Comparison of ENCODE assay signal across 15 cellular contexts in the genomic region with DNA sequence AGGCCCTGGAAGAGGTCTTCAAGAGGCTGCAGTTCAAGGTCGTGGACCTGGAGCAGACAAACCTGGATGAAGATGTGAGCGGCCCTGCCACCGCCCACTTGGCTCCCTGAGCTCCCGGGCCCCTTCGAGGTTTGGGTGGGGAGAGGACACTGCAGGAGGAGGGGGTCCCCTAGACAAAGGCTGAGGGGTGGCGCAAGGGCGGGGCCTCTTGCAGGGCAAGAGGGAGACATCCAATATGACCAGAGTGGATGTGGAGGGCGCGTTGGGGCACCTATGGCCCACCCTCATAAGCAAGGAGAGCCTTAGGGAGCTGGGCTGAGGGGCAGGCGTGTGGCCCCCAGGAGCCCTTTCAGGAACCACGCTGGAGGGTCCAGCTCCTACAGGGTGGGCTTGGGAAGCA. TPM values are rescaled to one million over a fixed set of nuclear protein-coding genes. Genes with fewer than 3 reads are reported as not detected.
DNase-seq lines count a peak whose midpoint lies in the region; ATAC-seq and TF ChIP-seq lines count a peak whose summit lies in the region.
"Had no signal": no experiment of that assay in that cellular context is flagged by ENCODE, and none has a peak within 500 bp of the region (broad histone marks: within the 10 kb centered on the region; RNA-seq: fewer than 3 reads in every experiment).

No MANE protein-coding gene starts in this region.

- H3K4me1 ChIP-seq in BLaER1 = peaks cover 54% of the 10 kb centered on the region

- H3K9me3 Mint-ChIP-seq in chondrocyte (ENCODE audit: low read depth) (no peaks in the 10 kb centered on the region), progenitor cell of endocrine pancreas (ENCODE audit: low read depth) (no peaks in the 10 kb centered on the region)
- no peaks in the 10 kb centered on the region for H3K9me3 Mint-ChIP-seq in effector memory CD8-positive, alpha-beta T cell
- H3K9me3 Mint-ChIP-seq in activated CD4-positive, alpha-beta memory T cell treated with anti-CD3 and anti-CD28 coated beads for 36 hours = no peaks in the 10 kb centered on the region
- H3K9me3 Mint-ChIP-seq: CD8-positive, alpha-beta T cell had no signal

- no peak overlapping the region for H3K4me2 ChIP-seq in BLaER1
- H3K4me2 ChIP-seq: BLaER1 treated with 17β-estradiol and CSF1 and Interleukin-3, amounts not matched to agents 10 nM and 100 nM had no signal

- H3K4me3 ChIP-seq in BLaER1 = no peak overlapping the region
- H3K4me3 ChIP-seq: BLaER1 treated with 17β-estradiol and CSF1 and Interleukin-3, amounts not matched to agents 10 nM and 100 nM; GM23248 had no signal

- H3K27ac ChIP-seq in BLaER1 (peak overlapping the region; percentile 7; the same call in 1 of the 2 replicates), RWPE1 (peak overlapping the region; percentile 65)
- H3K27ac ChIP-seq: GM23248 had no signal

- peaks cover 7% of the 10 kb centered on the region for H3K36me3 Mint-ChIP-seq in chondrocyte (ENCODE audit: low read depth)
- H3K36me3 Mint-ChIP-seq in progenitor cell of endocrine pancreas (ENCODE audit: insufficient read depth) = peaks cover 7% of the 10 kb centered on the region
- peaks cover 13% of the 10 kb centered on the region for H3K36me3 Mint-ChIP-seq in effector memory CD8-positive, alpha-beta T cell (ENCODE audit: insufficient read depth)
- peaks cover 9% of the 10 kb centered on the region for H3K36me3 Mint-ChIP-seq in activated CD4-positive, alpha-beta memory T cell treated with anti-CD3 and anti-CD28 coated beads for 36 hours

- CTCF ChIA-PET in RWPE1 (lab: Yijun Ruan, JAX) = no interaction called here
- CTCF ChIA-PET in activated CD4-positive, alpha-beta memory T cell treated with anti-CD3 and anti-CD28 coated beads for 36 hours (lab: Charles Lee) = interaction anchor here (1.3 to 1.6 kb wide), 2 partner anchors 14 to 15 kb away, joined by 3 to 5 read pairs; no protein-coding TSS in a partner anchor

- ATAC-seq in effector memory CD8-positive, alpha-beta T cell (replicated peaks) = no peak
- ATAC-seq: CD8-positive, alpha-beta T cell had no signal

- peaks cover 54% of the 10 kb centered on the region; the same call in 1 of the 2 replicates for H4K20me1 ChIP-seq in BLaER1

- DNase-seq in RWPE1 (ENCODE audit: low spot score) (no peak), chondrocyte (ENCODE audit: low spot score) (peak; percentile 75), progenitor cell of endocrine pancreas (ENCODE audit: low spot score, unreplicated experiment) (no peak)
- DNase-seq in stimulated activated CD4-positive, alpha-beta T cell treated with anti-CD3 and anti-CD28 coated beads, Interleukin-2, amount 100 ng/mL, for 48 hours = no peak
- DNase-seq in effector memory CD8-positive, alpha-beta T cell = no peak
- no peak for DNase-seq in activated CD4-positive, alpha-beta memory T cell treated with anti-CD3 and anti-CD28 coated beads for 36 hours
- DNase-seq: 8988T; Calu3; CD8-positive, alpha-beta T cell; DMS79 treated with DMSO at 0.1 percent for 48 hours; GF-D8; GM23248; HCEC 1CT had no signal

- no peaks in the 10 kb centered on the region for H3K9me3 ChIP-seq in BLaER1
- H3K9me3 ChIP-seq: BLaER1 treated with 17β-estradiol and CSF1 and Interleukin-3, amounts not matched to agents 10 nM and 100 nM had no signal

- no peak overlapping the region for H3K27ac Mint-ChIP-seq in chondrocyte (ENCODE audit: unreplicated experiment)
- H3K27ac Mint-ChIP-seq in progenitor cell of endocrine pancreas = peak overlapping the region; percentile 67
- H3K27ac Mint-ChIP-seq in effector memory CD8-positive, alpha-beta T cell = no peak overlapping the region
- H3K27ac Mint-ChIP-seq in activated CD4-positive, alpha-beta memory T cell treated with anti-CD3 and anti-CD28 coated beads for 36 hours = no peak overlapping the region
- H3K27ac Mint-ChIP-seq: CD8-positive, alpha-beta T cell had no signal

- POLR2A ChIA-PET in RWPE1 (lab: Yijun Ruan, JAX; ENCODE audit: low non-redundant PET) = no interaction called here
- POLR2A ChIA-PET in activated CD4-positive, alpha-beta memory T cell treated with anti-CD3 and anti-CD28 coated beads for 36 hours (lab: Charles Lee) = no interaction called here

- H3K27me3 Mint-ChIP-seq in chondrocyte (ENCODE audit: low read depth) (no peaks in the 10 kb centered on the region), progenitor cell of endocrine pancreas (no peaks in the 10 kb centered on the region)
- no peaks in the 10 kb centered on the region for H3K27me3 Mint-ChIP-seq in effector memory CD8-positive, alpha-beta T cell
- no peaks in the 10 kb centered on the region for H3K27me3 Mint-ChIP-seq in activated CD4-positive, alpha-beta memory T cell treated with anti-CD3 and anti-CD28 coated beads for 36 hours

- intact Hi-C loops in activated CD4-positive, alpha-beta memory T cell treated with anti-CD3 and anti-CD28 coated beads for 36 hours (cut with micrococcal nuclease) = no loop called here

- H3K27me3 ChIP-seq in BLaER1 = no peaks in the 10 kb centered on the region
- H3K27me3 ChIP-seq: BLaER1 treated with 17β-estradiol and CSF1 and Interleukin-3, amounts not matched to agents 10 nM and 100 nM had no signal

- H3K4me3 Mint-ChIP-seq in chondrocyte (ENCODE audit: unreplicated experiment) = no peak overlapping the region
- no peak overlapping the region for H3K4me3 Mint-ChIP-seq in progenitor cell of endocrine pancreas (ENCODE audit: low read depth)
- H3K4me3 Mint-ChIP-seq in effector memory CD8-positive, alpha-beta T cell = no peak overlapping the region
- H3K4me3 Mint-ChIP-seq in activated CD4-positive, alpha-beta memory T cell treated with anti-CD3 and anti-CD28 coated beads for 36 hours = no peak overlapping the region
- H3K4me3 Mint-ChIP-seq: CD8-positive, alpha-beta T cell had no signal

- H3K36me3 ChIP-seq in BLaER1 = peaks cover 61% of the 10 kb centered on the region

- TF ChIP-seq CTCF in RWPE1 (conservative IDR thresholded peaks at IDR 0.05; ENCODE audit: low read depth) = no peak
- TF ChIP-seq CTCF in chondrocyte (IDR thresholded peaks at IDR 0.05) = no peak
- no peak for TF ChIP-seq CTCF in progenitor cell of endocrine pancreas (IDR thresholded peaks at IDR 0.05; ENCODE audit: unreplicated experiment)

- no peak overlapping the region for H3K9ac ChIP-seq in BLaER1
- H3K9ac ChIP-seq: GM23248 had no signal

- H3K4me1 Mint-ChIP-seq in chondrocyte (ENCODE audit: low read depth) (peaks cover 7% of the 10 kb centered on the region), progenitor cell of endocrine pancreas (ENCODE audit: low read depth) (peaks cover 5% of the 10 kb centered on the region)
- H3K4me1 Mint-ChIP-seq in effector memory CD8-positive, alpha-beta T cell (ENCODE audit: low read depth in 2 of 2) = peaks cover 10 to 11% of the 10 kb centered on the region in 2 donors
- no peaks in the 10 kb centered on the region for H3K4me1 Mint-ChIP-seq in activated CD4-positive, alpha-beta memory T cell treated with anti-CD3 and anti-CD28 coated beads for 36 hours (ENCODE audit: low read depth)

RNA-seq across cellular contexts. Expression of a gene that starts 20.2 kb away (rescaled TPM):
- total RNA-seq in chondrocyte (0.10 to 0.13 TPM in 2 of 3 replicates, not detected in the other), progenitor cell of endocrine pancreas (0.34 and 0.53 TPM in 2 replicates)
- total RNA-seq in activated CD4-positive, alpha-beta memory T cell treated with anti-CD3 and anti-CD28 coated beads for 36 hours = under 1 TPM; 0.10 to 0.22 TPM

RNA-seq across cellular contexts. Expression of a gene that starts 37.5 kb away (rescaled TPM):
- total RNA-seq in chondrocyte = 12.7 to 15.9 TPM (median 13.7 TPM) in 3 replicates
- 40.4 and 43.8 TPM in 2 replicates for total RNA-seq in progenitor cell of endocrine pancreas
- 10 to 100 TPM; 35.1 to 39.9 TPM for total RNA-seq in activated CD4-positive, alpha-beta memory T cell treated with anti-CD3 and anti-CD28 coated beads for 36 hours

RNA-seq across cellular contexts. Expression of a gene that starts 38.1 kb away (rescaled TPM):
- total RNA-seq in chondrocyte (15.1 to 21.0 TPM (median 17.6 TPM) in 3 replicates), progenitor cell of endocrine pancreas (8.7 and 9.1 TPM in 2 replicates)
- total RNA-seq in activated CD4-positive, alpha-beta memory T cell treated with anti-CD3 and anti-CD28 coated beads for 36 hours = 10 to 100 TPM; 10.4 to 11.8 TPM

RNA-seq across cellular contexts. Expression of a gene that starts 47.6 kb away (rescaled TPM):
- total RNA-seq in chondrocyte (23.9 to 30.2 TPM (median 24.0 TPM) in 3 replicates), progenitor cell of endocrine pancreas (44.8 and 45.8 TPM in 2 replicates)
- 10 to 100 TPM; 12.7 to 13.1 TPM for total RNA-seq in activated CD4-positive, alpha-beta memory T cell treated with anti-CD3 and anti-CD28 coated beads for 36 hours
